Comparison of ENCODE assay signal across 28 cellular contexts in genomic region chr15:52343831-52344230, GRCh38. TPM values are rescaled to one million over a fixed set of nuclear protein-coding genes. Genes with fewer than 3 reads are reported as not detected.
DNase-seq lines count a peak whose midpoint lies in the region; ATAC-seq, FAIRE-seq and TF ChIP-seq lines count a peak whose summit lies in the region.
"Had no signal": no experiment of that assay in that cellular context is flagged by ENCODE, and none has a peak within 500 bp of the region (broad histone marks: within the 10 kb centered on the region; RNA-seq: fewer than 3 reads in every experiment).

No MANE protein-coding gene starts in this region.

- no TSS peak for BruUV-seq in endothelial cell of umbilical vein (replicated peaks; lab: Mats Ljungman, UMichigan)

- H3K4me1 ChIP-seq in endothelial cell of umbilical vein (ENCODE audit: control insufficient read depth, extremely low read depth, insufficient read depth, low read length) = no peaks in the 10 kb centered on the region
- H3K4me1 ChIP-seq: parathyroid adenoma had no signal

- no peak overlapping the region for H3K4me2 ChIP-seq in endothelial cell of umbilical vein (ENCODE audit: insufficient read depth, low read length)

- no peaks in the 10 kb centered on the region for H4K20me1 ChIP-seq in endothelial cell of umbilical vein (replicated peaks; ENCODE audit: control insufficient read depth, extremely low read depth, insufficient read depth, low read length)

- intact Hi-C loops in endothelial cell of umbilical vein (cut with micrococcal nuclease) (no loop called here), head of caudate nucleus (cut with DNase I) (no loop called here)

- DNase-seq in GM03348 (ENCODE audit: low spot score) = peak; percentile 20
- DNase-seq in endothelial cell of umbilical vein (ENCODE audit: low read depth, low spot score) = peak; percentile 21
- no peak for DNase-seq in osteocyte (ENCODE audit: extremely low spot score, unreplicated experiment)
- no peak for DNase-seq in NCI-H524 (lab: John Stamatoyannopoulos, UW)
- no peak for DNase-seq in activated CD4-positive, CD25-positive, alpha-beta regulatory T cell treated with anti-CD3 and anti-CD28 coated beads, Interleukin-2, amount 50 U/mL, for 72 hours
- DNase-seq in head of caudate nucleus = no peak
- DNase-seq: activated B cell treated with CpG ODN at 0.5 μM for 24 hours; activated CD4-positive, alpha-beta memory T cell treated with anti-CD3 and anti-CD28 coated beads, Interleukin-2, amount 10 ng/mL, durations not matched to agents 7 days and 5 days; activated naive CD4-positive, alpha-beta T cell; activated T-cell treated with anti-CD3 and anti-CD28 coated beads for 4 hours; AML-193; amygdala; cerebellar nuclear complex; effector memory CD4-positive, alpha-beta T cell; glutamatergic neuron; Karpas-422; NCI-H1930; NCI-H226; NCI-H82; stimulated activated CD4-positive, alpha-beta T cell treated with anti-CD3 and anti-CD28 coated beads, Interleukin-2, amount 100 ng/mL, for 24 hours; stimulated activated naive B cell treated with anti-CD40 and anti-IgM and Interleukin-4, amounts not matched to agents 10 μg/mL and 1 μg/mL and 100 μg/mL, for 72 hours; T-helper 9 cell had no signal

- no peak overlapping the region for H2AFZ ChIP-seq in endothelial cell of umbilical vein (ENCODE audit: low read depth, low read length)
- H2AFZ ChIP-seq: parathyroid adenoma had no signal

- no peak for TF ChIP-seq CTCF in endothelial cell of umbilical vein (IDR thresholded peaks at IDR 0.05; ENCODE audit: extremely low read depth in 1 of 2, insufficient read depth in 1 of 2, low read depth in 1 of 2, low read length in 2 of 2)
- TF ChIP-seq CTCF in osteocyte (IDR thresholded peaks at IDR 0.05) = no peak

- no peak overlapping the region for H3K4me3 ChIP-seq in endothelial cell of umbilical vein (replicated peaks in 1 of 3; ENCODE audit: insufficient read depth in 1 of 3, low read depth in 1 of 3, low read length in 3 of 3)

- TF ChIP-seq POLR2A in endothelial cell of umbilical vein (IDR thresholded peaks at IDR 0.05; ENCODE audit: low read depth, low read length) = no peak

- H3K79me2 ChIP-seq in endothelial cell of umbilical vein (ENCODE audit: control insufficient read depth, insufficient read depth, low read length) = no peaks in the 10 kb centered on the region
- H3K79me2 ChIP-seq: parathyroid adenoma had no signal

- H3K4me3 Mint-ChIP-seq in activated T-helper 17 cell treated with anti-CD3 and anti-CD28 coated beads, Interleukin-2, amount 50 U/mL, for 72 hours = no peak overlapping the region
- H3K4me3 Mint-ChIP-seq in osteocyte (ENCODE audit: unreplicated experiment) = no peak overlapping the region
- H3K4me3 Mint-ChIP-seq: activated B cell treated with CpG ODN at 0.5 μM for 24 hours; activated CD4-positive, alpha-beta memory T cell treated with anti-CD3 and anti-CD28 coated beads, Interleukin-2, amount 10 ng/mL, durations not matched to agents 7 days and 5 days; nephron; stimulated activated naive B cell treated with anti-CD40 and anti-IgM and Interleukin-4, amounts not matched to agents 10 μg/mL and 1 μg/mL and 100 μg/mL, for 72 hours had no signal

- H3K27me3 ChIP-seq in endothelial cell of umbilical vein (ENCODE audit: control insufficient read depth in 2 of 2, insufficient read depth in 2 of 2, low read length in 2 of 2) = no peaks in the 10 kb centered on the region

- POLR2A ChIA-PET in endothelial cell of umbilical vein (lab: Charles Lee) = no interaction called here

- H3K9ac ChIP-seq in endothelial cell of umbilical vein (replicated peaks; ENCODE audit: extremely low read depth, insufficient read depth, low read length) = no peak overlapping the region
- H3K9ac ChIP-seq: parathyroid adenoma had no signal

- H3K36me3 Mint-ChIP-seq in activated T-helper 17 cell treated with anti-CD3 and anti-CD28 coated beads, Interleukin-2, amount 50 U/mL, for 72 hours (ENCODE audit: low read depth) = peaks cover 68% of the 10 kb centered on the region
- H3K36me3 Mint-ChIP-seq in osteocyte (ENCODE audit: unreplicated experiment) = peaks cover 26% of the 10 kb centered on the region

- peaks cover 5 to 8% of the 10 kb centered on the region in 2 experiments for H3K36me3 ChIP-seq in endothelial cell of umbilical vein (ENCODE audit: control insufficient read depth in 2 of 2, extremely low read depth in 1 of 2, insufficient read depth in 2 of 2, low read length in 2 of 2)

- FAIRE-seq in endothelial cell of umbilical vein (lab: Jason Lieb, UNC) = no peak
- FAIRE-seq: GM19239, HTR-8/SVneo had no signal

- no peak for ATAC-seq in activated T-helper 17 cell treated with anti-CD3 and anti-CD28 coated beads, Interleukin-2, amount 50 U/mL, for 72 hours (replicated peaks)
- ATAC-seq: esophagus mucosa; stimulated activated naive B cell treated with anti-CD40 and anti-IgM and Interleukin-4, amounts not matched to agents 10 μg/mL and 1 μg/mL and 100 μg/mL, for 72 hours had no signal

- dilution Hi-C loops in endothelial cell of umbilical vein (cut with MboI; ENCODE audit: extremely low pct_ligation_motif_present, low sequenced_read_pairs) = no loop called here

- no peak overlapping the region for H3K27ac ChIP-seq in endothelial cell of umbilical vein (ENCODE audit: insufficient read depth, low read depth, low read length)
- H3K27ac ChIP-seq: parathyroid adenoma had no signal

- H3K9me3 Mint-ChIP-seq in activated T-helper 17 cell treated with anti-CD3 and anti-CD28 coated beads, Interleukin-2, amount 50 U/mL, for 72 hours = no peaks in the 10 kb centered on the region
- no peaks in the 10 kb centered on the region for H3K9me3 Mint-ChIP-seq in osteocyte (ENCODE audit: unreplicated experiment)
- H3K9me3 Mint-ChIP-seq: activated B cell treated with CpG ODN at 0.5 μM for 24 hours; activated CD4-positive, alpha-beta memory T cell treated with anti-CD3 and anti-CD28 coated beads, Interleukin-2, amount 10 ng/mL, durations not matched to agents 7 days and 5 days; nephron; stimulated activated naive B cell treated with anti-CD40 and anti-IgM and Interleukin-4, amounts not matched to agents 10 μg/mL and 1 μg/mL and 100 μg/mL, for 72 hours had no signal

- CTCF ChIA-PET in endothelial cell of umbilical vein (lab: Charles Lee) = interaction anchor here (0.9 to 1.4 kb wide), 3 partner anchors 12 to 24 kb away, joined by 3 to 4 read pairs (median 3); no protein-coding TSS in a partner anchor

- no peaks in the 10 kb centered on the region for H3K9me3 ChIP-seq in endothelial cell of umbilical vein (replicated peaks; ENCODE audit: control insufficient read depth, insufficient read depth, low read length)

- no peaks in the 10 kb centered on the region for H3K27me3 Mint-ChIP-seq in activated T-helper 17 cell treated with anti-CD3 and anti-CD28 coated beads, Interleukin-2, amount 50 U/mL, for 72 hours
- H3K27me3 Mint-ChIP-seq in osteocyte (ENCODE audit: unreplicated experiment) = no peaks in the 10 kb centered on the region
- H3K27me3 Mint-ChIP-seq: activated B cell treated with CpG ODN at 0.5 μM for 24 hours; activated CD4-positive, alpha-beta memory T cell treated with anti-CD3 and anti-CD28 coated beads, Interleukin-2, amount 10 ng/mL, durations not matched to agents 7 days and 5 days; stimulated activated naive B cell treated with anti-CD40 and anti-IgM and Interleukin-4, amounts not matched to agents 10 μg/mL and 1 μg/mL and 100 μg/mL, for 72 hours had no signal

- H3K9me1 ChIP-seq in endothelial cell of umbilical vein (replicated peaks; ENCODE audit: control insufficient read depth, extremely low read depth, insufficient read depth, low read length) = no peaks in the 10 kb centered on the region

- no peaks in the 10 kb centered on the region for H3K4me1 Mint-ChIP-seq in activated T-helper 17 cell treated with anti-CD3 and anti-CD28 coated beads, Interleukin-2, amount 50 U/mL, for 72 hours
- peaks cover 11% of the 10 kb centered on the region for H3K4me1 Mint-ChIP-seq in osteocyte (ENCODE audit: unreplicated experiment)
- H3K4me1 Mint-ChIP-seq: activated B cell treated with CpG ODN at 0.5 μM for 24 hours; stimulated activated naive B cell treated with anti-CD40 and anti-IgM and Interleukin-4, amounts not matched to agents 10 μg/mL and 1 μg/mL and 100 μg/mL, for 72 hours had no signal

- H3K27ac Mint-ChIP-seq in activated T-helper 17 cell treated with anti-CD3 and anti-CD28 coated beads, Interleukin-2, amount 50 U/mL, for 72 hours = peak overlapping the region; percentile 18
- H3K27ac Mint-ChIP-seq in osteocyte (ENCODE audit: unreplicated experiment) = peak overlapping the region; percentile 13
- H3K27ac Mint-ChIP-seq: activated B cell treated with CpG ODN at 0.5 μM for 24 hours; activated CD4-positive, alpha-beta memory T cell treated with anti-CD3 and anti-CD28 coated beads, Interleukin-2, amount 10 ng/mL, durations not matched to agents 7 days and 5 days; nephron; stimulated activated naive B cell treated with anti-CD40 and anti-IgM and Interleukin-4, amounts not matched to agents 10 μg/mL and 1 μg/mL and 100 μg/mL, for 72 hours had no signal

TF ChIP-seq in endothelial cell of umbilical vein, 7 proteins besides CTCF, POLR2A, EP300 and RAD21:
- TF ChIP-seq, protein P1, sequence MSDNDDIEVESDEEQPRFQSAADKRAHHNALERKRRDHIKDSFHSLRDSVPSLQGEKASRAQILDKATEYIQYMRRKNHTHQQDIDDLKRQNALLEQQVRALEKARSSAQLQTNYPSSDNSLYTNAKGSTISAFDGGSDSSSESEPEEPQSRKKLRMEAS (IDR thresholded peaks at IDR 0.05; ENCODE audit: insufficient read depth, insufficient read length) = no peak
- no peak for TF ChIP-seq POLR2AphosphoS5 (IDR thresholded peaks at IDR 0.05; ENCODE audit: insufficient read depth, low read depth, low read length)
- no peak for TF ChIP-seq EZH2 (IDR thresholded peaks at IDR 0.05; ENCODE audit: borderline replicate concordance, low read depth, low read length, severe bottlenecking)
- no peak for TF ChIP-seq FOS (IDR thresholded peaks at IDR 0.05; ENCODE audit: borderline replicate concordance, insufficient read depth, low read length)
- TF ChIP-seq MYC (IDR thresholded peaks at IDR 0.05; ENCODE audit: low read depth, low read length) = no peak

RNA-seq across cellular contexts. Expression of gene MYO5C, which starts 48.2 kb away (rescaled TPM):
- 1 to 10 TPM; 2.3 to 3.0 TPM for total RNA-seq in activated T-helper 17 cell treated with anti-CD3 and anti-CD28 coated beads, Interleukin-2, amount 50 U/mL, for 72 hours
- total RNA-seq in endothelial cell of umbilical vein = 18.4 and 19.4 TPM in 2 replicates
- polyA plus RNA-seq in endothelial cell of umbilical vein = 4.2 and 7.5 TPM in 2 replicates
- polyA plus RNA-seq in endothelial cell of umbilical vein (2011; cell fraction: cytosol; rRNA removed) = 4.1 and 5.1 TPM in 2 replicates
- 20.3 and 23.1 TPM in 2 replicates for polyA plus RNA-seq in endothelial cell of umbilical vein (2011; cell fraction: nucleus; rRNA removed)
- 3.4 TPM in 2 replicates for polyA plus RNA-seq in endothelial cell of umbilical vein (2012)
- polyA minus RNA-seq in endothelial cell of umbilical vein = 37.4 and 39.6 TPM in 2 replicates
- polyA minus RNA-seq in endothelial cell of umbilical vein (2011; cell fraction: cytosol; rRNA and poly(A)+ RNA removed) = 4.5 TPM
- 27.8 and 34.3 TPM in 2 replicates for polyA minus RNA-seq in endothelial cell of umbilical vein (2011; cell fraction: nucleus; rRNA and poly(A)+ RNA removed)
- total RNA-seq in osteocyte = 2.7 and 4.0 TPM in 2 replicates

Comparison
In these comparisons a context has a peak if more than half of its experiments do, and no peak if none do; other contexts are left out.
1. DNase-seq: peak in GM03348 (single experiment) and endothelial cell of umbilical vein (single experiment); none in osteocyte (single experiment), NCI-H524 (0 of 2), activated CD4-positive, CD25-positive, alpha-beta regulatory T cell treated with anti-CD3 and anti-CD28 coated beads, Interleukin-2, amount 50 U/mL, for 72 hours (single experiment) and head of caudate nucleus (0 of 42).